25 cellular contexts compared by ENCODE assay signal in the genomic region with DNA sequence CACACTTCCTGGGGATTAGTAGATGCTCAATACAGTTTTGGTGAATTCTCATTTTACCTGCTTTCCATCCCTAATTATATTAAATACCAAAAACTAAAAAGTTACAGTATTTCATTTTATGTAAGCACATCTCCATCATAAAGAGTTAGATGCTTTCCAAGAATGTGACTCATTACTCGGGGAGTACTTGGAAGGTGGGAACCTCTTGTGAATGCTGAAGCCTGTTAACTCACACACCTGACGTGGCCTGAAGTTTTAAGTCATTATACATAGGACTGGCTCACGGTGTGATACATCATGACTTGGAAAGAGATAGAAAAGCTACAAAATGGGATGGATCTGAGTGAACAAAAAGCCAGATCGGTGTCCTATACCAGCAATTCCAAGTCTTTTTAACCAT. TPM values are rescaled to one million over a fixed set of nuclear protein-coding genes. Genes with fewer than 3 reads are reported as not detected.
DNase-seq lines count a peak whose midpoint lies in the region; ATAC-seq, FAIRE-seq and TF ChIP-seq lines count a peak whose summit lies in the region.
"Had no signal": no experiment of that assay in that cellular context is flagged by ENCODE, and none has a peak within 500 bp of the region (broad histone marks: within the 10 kb centered on the region; RNA-seq: fewer than 3 reads in every experiment).

No MANE protein-coding gene starts in this region.

- H3K36me3 Mint-ChIP-seq in nephron (ENCODE audit: low read depth): peaks cover 4% of the 10 kb centered on the region
- H3K36me3 Mint-ChIP-seq: neural progenitor cell had no signal

- no peaks in the 10 kb centered on the region for H3K9me3 Mint-ChIP-seq in nephron
- H3K9me3 Mint-ChIP-seq: neural progenitor cell had no signal

- WGBS in GM23248 (ENCODE audit: low coverage in 1 of 2, low lambda C conversion rate in 2 of 2, missing lambda C conversion rate in 2 of 2), 2 experiments: 55 to 62% methylated on average over 4 of the region's 4 CpGs

- peaks cover 23% of the 10 kb centered on the region for H3K4me1 ChIP-seq in GM23248 (ENCODE audit: insufficient read depth)
- H3K4me1 ChIP-seq in PC-9 (replicated peaks; ENCODE audit: insufficient read depth): peaks cover 23% of the 10 kb centered on the region

- peak overlapping the region in 2 of 3 experiments; percentile 16 to 100 for H3K4me3 Mint-ChIP-seq in nephron

- intact Hi-C loops in PC-9 (cut with micrococcal nuclease; ENCODE audit: unreplicated experiment): no loop called here

- CTCF ChIA-PET in PC-9 (lab: Charles Lee): interaction anchor here (0.6 to 1.2 kb wide), 4 partner anchors 26 to 1289 kb away, joined by 3 to 9 read pairs (median 4); no protein-coding TSS in a partner anchor

- no peak overlapping the region for H3K27ac ChIP-seq in GM23248
- H3K27ac ChIP-seq in PC-9: no peak overlapping the region
- H3K27ac ChIP-seq: neural progenitor cell had no signal

- no peaks in the 10 kb centered on the region for H3K9me3 ChIP-seq in GM23248 (ENCODE audit: low read depth)
- H3K9me3 ChIP-seq in PC-9 (ENCODE audit: insufficient read depth, low read depth): no peaks in the 10 kb centered on the region
- H3K9me3 ChIP-seq: upper lobe of left lung had no signal

- H2AFZ ChIP-seq in GM23248 (no peak overlapping the region), PC-9 (no peak overlapping the region)
- H2AFZ ChIP-seq: neural progenitor cell had no signal

- peaks cover 46% of the 10 kb centered on the region for H3K4me1 Mint-ChIP-seq in nephron

- H3K27me3 ChIP-seq in GM23248 (replicated peaks; ENCODE audit: insufficient read depth): no peaks in the 10 kb centered on the region
- H3K27me3 ChIP-seq in PC-9 (ENCODE audit: insufficient read depth, low read depth): no peaks in the 10 kb centered on the region
- no peaks in the 10 kb centered on the region for H3K27me3 ChIP-seq in bronchial epithelial cell (ENCODE audit: control insufficient read depth, insufficient read depth, low read length)
- H3K27me3 ChIP-seq: dorsolateral prefrontal cortex, neural progenitor cell, upper lobe of left lung had no signal

- TF ChIP-seq CTCF in PC-9 (conservative IDR thresholded peaks at IDR 0.05) (no peak), bronchial epithelial cell (IDR thresholded peaks at IDR 0.05; ENCODE audit: insufficient read depth, low read length, severe bottlenecking) (no peak), nephron (IDR thresholded peaks at IDR 0.05; ENCODE audit: unreplicated experiment in 3 of 3) (no peak)

- H3K9ac ChIP-seq in GM23248: no peak overlapping the region; the same call in 1 of the 2 replicates
- H3K9ac ChIP-seq: neural progenitor cell had no signal

- ATAC-seq in HG02763 (IDR thresholded peaks at IDR 0.05; ENCODE audit: unreplicated experiment): no peak
- ATAC-seq in HG03280 (IDR thresholded peaks at IDR 0.05; ENCODE audit: unreplicated experiment): no peak

- H4K20me1 ChIP-seq in GM23248 (ENCODE audit: insufficient read depth) (no peaks in the 10 kb centered on the region), PC-9 (ENCODE audit: insufficient read depth) (peaks cover 10% of the 10 kb centered on the region)

- no peak overlapping the region for H3K4me3 ChIP-seq in GM23248
- H3K4me3 ChIP-seq in PC-9: no peak overlapping the region
- H3K4me3 ChIP-seq in bronchial epithelial cell (ENCODE audit: low read depth, low read length): no peak overlapping the region
- H3K4me3 ChIP-seq: upper lobe of left lung had no signal

- POLR2A ChIA-PET in PC-9 (lab: Charles Lee; ENCODE audit: unreplicated experiment): no interaction called here

- H3K36me3 ChIP-seq in GM23248 (ENCODE audit: low read depth) (no peaks in the 10 kb centered on the region), PC-9 (ENCODE audit: low read depth) (no peaks in the 10 kb centered on the region), bronchial epithelial cell (ENCODE audit: control insufficient read depth, insufficient read depth, low read length) (no peaks in the 10 kb centered on the region)
- H3K36me3 ChIP-seq: neural progenitor cell, upper lobe of left lung had no signal

- H3K79me2 ChIP-seq in GM23248 (ENCODE audit: insufficient read depth) (peaks cover 45% of the 10 kb centered on the region), PC-9 (ENCODE audit: low read depth) (peaks cover 44% of the 10 kb centered on the region)

- no peaks in the 10 kb centered on the region for H3K27me3 Mint-ChIP-seq in nephron (ENCODE audit: low read depth)

- DNase-seq in GM23248 (peak; percentile 50), PC-9 (no peak), bronchial epithelial cell (ENCODE audit: low read depth) (peak; percentile 94), Kasumi-1 (lab: John Stamatoyannopoulos, UW) (no peak)
- DNase-seq: activated CD4-positive, alpha-beta T cell treated with anti-CD3 and anti-CD28 coated beads, Interleukin-2, amount 50 U/mL, for 1 hour; activated effector memory CD4-positive, alpha-beta T cell treated with Interleukin-2 at 50 U/mL for 16 hours; amniotic stem cell; COR-L47; DND-41; dorsolateral prefrontal cortex; H9; mesendoderm; MM.1S; NCI-H2171; NCI-H69; SIG-M5; stimulated activated CD4-positive, alpha-beta T cell treated with anti-CD3 and anti-CD28 coated beads, Interleukin-4, amount 100 ng/mL, for 24 hours; T-helper 1 cell; upper lobe of left lung had no signal

- no peak for FAIRE-seq in bronchial epithelial cell (lab: Jason Lieb, UNC)

- no peak overlapping the region for H3K27ac Mint-ChIP-seq in nephron

- no TSS peak for BruUV-seq in PC-9 (replicated peaks; lab: Mats Ljungman, UMichigan)

- H3K4me2 ChIP-seq in GM23248 (ENCODE audit: unreplicated experiment) (no peak overlapping the region), PC-9 (peak overlapping the region; percentile 84; the same call in 1 of the 2 replicates)
- H3K4me2 ChIP-seq: smooth muscle cell had no signal

- H3F3A ChIP-seq in GM23248 (ENCODE audit: insufficient read depth): peaks cover 25% of the 10 kb centered on the region
- H3F3A ChIP-seq in PC-9 (ENCODE audit: insufficient read depth, low read depth): peaks cover 36% of the 10 kb centered on the region; the same call in 1 of the 2 replicates

- no peaks in the 10 kb centered on the region for H3K9me2 ChIP-seq in GM23248 (ENCODE audit: insufficient read depth)
- no peaks in the 10 kb centered on the region for H3K9me2 ChIP-seq in PC-9 (ENCODE audit: insufficient read depth)

- in situ Hi-C loops in GM23248 (cut with MboI): loop anchor here (25.0 kb wide), 1 partner anchor 400 kb away; no protein-coding TSS in a partner anchor

RNA-seq across cellular contexts. Expression of gene OSER1, which starts 2.2 kb away (rescaled TPM):
- total RNA-seq in GM23248 (2014; rRNA removed; shearing (Covaris generic)): 29.5 and 36.2 TPM in 2 replicates
- polyA plus RNA-seq in GM23248 (2016; fragmentation: Nextera tagmentation; extraction: Ambion mirVana): 43.8 and 45.1 TPM in 2 replicates
- 113 and 136 TPM in 2 replicates for total RNA-seq in PC-9 (2021)
- total RNA-seq in bronchial epithelial cell: 31.9 and 53.2 TPM in 2 replicates

RNA-seq across cellular contexts. Expression of gene JPH2, which starts 25.8 kb away (rescaled TPM):
- 7.8 and 9.7 TPM in 2 replicates for total RNA-seq in GM23248 (2014; rRNA removed; shearing (Covaris generic))
- 1.6 and 1.8 TPM in 2 replicates for polyA plus RNA-seq in GM23248 (2016; fragmentation: Nextera tagmentation; extraction: Ambion mirVana)
- 41.1 and 58.8 TPM in 2 replicates for total RNA-seq in PC-9 (2021)
- total RNA-seq in bronchial epithelial cell: under 0.01 TPM in 2 replicates

RNA-seq across cellular contexts. Expression of gene GDAP1L1, which starts 34.3 kb away (rescaled TPM):
- not detected in 2 replicates for total RNA-seq in GM23248 (2014; rRNA removed; shearing (Covaris generic))
- not detected in 2 replicates for polyA plus RNA-seq in GM23248 (2016; fragmentation: Nextera tagmentation; extraction: Ambion mirVana)
- total RNA-seq in PC-9 (2021) (not detected in 2 replicates), bronchial epithelial cell (not detected in 2 replicates)
- total RNA-seq: smooth muscle cell, upper lobe of left lung had no signal
- polyA plus RNA-seq: esophagus, smooth muscle cell had no signal

Comparison
In these comparisons a context has a peak if more than half of its experiments do, and no peak if none do; other contexts are left out.
1. DNase-seq: peak in GM23248 (single experiment) and bronchial epithelial cell (single experiment); none in PC-9 (0 of 2) and Kasumi-1 (0 of 2).